Comparison of ENCODE assay signal across 33 cellular contexts in genomic region chr9:5866685-5867084, GRCh38. TPM values are rescaled to one million over a fixed set of nuclear protein-coding genes. Genes with fewer than 3 reads are reported as not detected.
"Had no signal": no experiment of that assay in that cellular context is flagged by ENCODE, and none has a peak within 500 bp of the region (broad histone marks: within the 10 kb centered on the region; RNA-seq: fewer than 3 reads in every experiment).

No MANE protein-coding gene starts in this region.

- H3K79me2 ChIP-seq: parathyroid adenoma had no signal

- H2AFZ ChIP-seq: neural progenitor cell, parathyroid adenoma had no signal

- H3K4me3 ChIP-seq: neural progenitor cell, ovary, psoas muscle, skin epidermis, smooth muscle cell, spleen, suprapubic skin, testis, tibial artery, transverse colon, upper lobe of right lung, uterus had no signal

- H3K36me3 ChIP-seq: neural progenitor cell, ovary, suprapubic skin, tibial artery, transverse colon, upper lobe of right lung, uterus had no signal

- H3K4me1 ChIP-seq: psoas muscle, spleen, suprapubic skin, tibial artery, upper lobe of right lung, uterus had no signal

- H3K27me3 ChIP-seq: neural progenitor cell, ovary, spleen, suprapubic skin, testis, tibial artery, transverse colon, upper lobe of right lung, uterus had no signal

- H3K4me2 ChIP-seq: neural progenitor cell, smooth muscle cell had no signal

- DNase-seq: naive thymus-derived CD4-positive, alpha-beta T cell; natural killer cell; occipital lobe; ovary; posterior cingulate gyrus; psoas muscle; right cardiac atrium; spleen; stimulated activated CD4-positive, alpha-beta T cell treated with anti-CD3 and anti-CD28 coated beads, Interleukin-12 subunit alpha, Interleukin-12 subunit beta, amount 100 ng/mL, for 4 hours; stimulated activated CD4-positive, alpha-beta T cell treated with anti-CD3 and anti-CD28 coated beads, Interleukin-1b, Interleukin-23, amount 100 ng/mL, for 48 hours; stimulated activated CD4-positive, alpha-beta T cell treated with anti-CD3 and anti-CD28 coated beads, Interleukin-4, amount 100 ng/mL, for 1 hour; stimulated activated CD4-positive, alpha-beta T cell treated with anti-CD3 and anti-CD28 coated beads, Interleukin-4, amount 100 ng/mL, for 4 hours; stimulated activated CD8-positive, alpha-beta memory T cell treated with anti-CD3 and anti-CD28 coated beads, Interleukin-4, amount 100 ng/mL, for 48 hours; stimulated activated naive CD4-positive, alpha-beta T cell; stimulated activated naive CD8-positive, alpha-beta T cell treated with anti-CD3 and anti-CD28 coated beads, Interleukin-15, amount 100 ng/mL, for 72 hours; stimulated activated naive CD8-positive, alpha-beta T cell treated with anti-CD3 and anti-CD28 coated beads, Interleukin-15, Interleukin-2, amounts not matched to agents 100 U/mL and 50 U/mL, for 24 hours; substantia nigra; testis; tibial artery; transverse colon; upper lobe of right lung; uterus had no signal

- H3K9me3 ChIP-seq: ovary, psoas muscle, spleen, suprapubic skin, testis, tibial artery, transverse colon, upper lobe of right lung, uterus had no signal

- H3K27ac ChIP-seq: neural progenitor cell, ovary, parathyroid adenoma, psoas muscle, skin epidermis, spleen, suprapubic skin, testis, tibial artery, transverse colon, upper lobe of right lung, uterus had no signal

- ATAC-seq: naive thymus-derived CD4-positive, alpha-beta T cell; natural killer cell; psoas muscle; right cardiac atrium; sciatic nerve; stimulated activated memory B cell treated with anti-CD40 and anti-IgM and Interleukin-4, amounts not matched to agents 10 μg/mL and 1 μg/mL and 100 μg/mL, for 72 hours; stimulated activated naive CD8-positive, alpha-beta T cell treated with anti-CD3 and anti-CD28 coated beads, Interleukin-15, amount 100 ng/mL, for 72 hours; stimulated activated naive CD8-positive, alpha-beta T cell treated with anti-CD3 and anti-CD28 coated beads, Interleukin-15, Interleukin-2, amounts not matched to agents 100 U/mL and 50 U/mL, for 24 hours; upper lobe of right lung had no signal

- H3K9ac ChIP-seq: neural progenitor cell, parathyroid adenoma had no signal

RNA-seq across cellular contexts. Expression of gene MLANA, which starts 24.0 kb away (rescaled TPM):
- total RNA-seq: naive thymus-derived CD4-positive, alpha-beta T cell; natural killer cell; occipital lobe; osteoblast; ovary; progenitor cell of endocrine pancreas; psoas muscle; right cardiac atrium; sciatic nerve; smooth muscle cell; spleen; testis; transverse colon; upper lobe of right lung; urinary bladder; uterus had no signal
- polyA plus RNA-seq: neural cell, ovary, right cardiac atrium, smooth muscle cell, spleen, urinary bladder had no signal
